9 cellular contexts compared by ENCODE assay signal in genomic region chr4:22573198-22573597, GRCh38. TPM values are rescaled to one million over a fixed set of nuclear protein-coding genes. Genes with fewer than 3 reads are reported as not detected.
DNase-seq lines count a peak whose midpoint lies in the region; ATAC-seq and TF ChIP-seq lines count a peak whose summit lies in the region.
"Had no signal": no experiment of that assay in that cellular context is flagged by ENCODE, and none has a peak within 500 bp of the region (broad histone marks: within the 10 kb centered on the region; RNA-seq: fewer than 3 reads in every experiment).

No MANE protein-coding gene starts in this region.

- H3K4me3 Mint-ChIP-seq in mesothelial cell of epicardium: no peak overlapping the region

- WGBS in esophagus muscularis mucosa: 21% methylated on average over 2 of the region's 2 CpGs

- intact Hi-C loops in esophagus muscularis mucosa (cut with DNase I): no loop called here

- TF ChIP-seq CTCF in esophagus muscularis mucosa (IDR thresholded peaks at IDR 0.05) (no peak), mesothelial cell of epicardium (IDR thresholded peaks at IDR 0.05; ENCODE audit: unreplicated experiment) (no peak)

- H3K27me3 Mint-ChIP-seq in mesothelial cell of epicardium (ENCODE audit: low read depth): no peaks in the 10 kb centered on the region

- H3K9me3 Mint-ChIP-seq in mesothelial cell of epicardium: peaks cover 20% of the 10 kb centered on the region

- H3K27ac Mint-ChIP-seq in mesothelial cell of epicardium: peak overlapping the region; percentile 12

- DNase-seq in NCI-H69 (lab: John Stamatoyannopoulos, UW) (peak; percentile 36), esophagus muscularis mucosa (ENCODE audit: extremely low spot score) (no peak), mesothelial cell of epicardium (ENCODE audit: low spot score in 2 of 2, unreplicated experiment in 2 of 2) (peak in 1 of 2 experiments; percentile 63), ureter (ENCODE audit: low spot score) (peak; percentile 59), NCI-H2227 (lab: John Stamatoyannopoulos, UW; ENCODE audit: unreplicated experiment) (no peak)
- DNase-seq: spleen had no signal

- H3K4me3 ChIP-seq in esophagus muscularis mucosa: no peak overlapping the region
- H3K4me3 ChIP-seq: spleen had no signal

- TF ChIP-seq EP300 in esophagus muscularis mucosa (IDR thresholded peaks at IDR 0.05): no peak

- peaks cover 0 to 24% (median 12%) of the 10 kb centered on the region in 4 donors for H3K9me3 ChIP-seq in esophagus muscularis mucosa

- H3K4me1 Mint-ChIP-seq in mesothelial cell of epicardium: peaks cover 10% of the 10 kb centered on the region

- H3K36me3 ChIP-seq in esophagus muscularis mucosa: no peaks in the 10 kb centered on the region
- H3K36me3 ChIP-seq: spleen had no signal

- no peak for TF ChIP-seq POLR2A in esophagus muscularis mucosa (IDR thresholded peaks at IDR 0.05; ENCODE audit: low read depth)

- no peak for ATAC-seq in HG02852 (IDR thresholded peaks at IDR 0.05; ENCODE audit: unreplicated experiment)
- no peak for ATAC-seq in HG03095 (IDR thresholded peaks at IDR 0.05; ENCODE audit: unreplicated experiment)

- H3K27ac ChIP-seq in esophagus muscularis mucosa (replicated peaks in 1 of 4): peak overlapping the region; percentile 25 to 53 (median 43)
- H3K27ac ChIP-seq: KMS-11, spleen had no signal

- no peaks in the 10 kb centered on the region for H3K27me3 ChIP-seq in esophagus muscularis mucosa
- H3K27me3 ChIP-seq: spleen had no signal

- peaks cover 3% of the 10 kb centered on the region for H3K36me3 Mint-ChIP-seq in mesothelial cell of epicardium

- H3K4me1 ChIP-seq in esophagus muscularis mucosa: peaks cover 0 to 21% (median 15%) of the 10 kb centered on the region in 4 donors
- H3K4me1 ChIP-seq: spleen had no signal

RNA-seq across cellular contexts. Expression of gene ADGRA3, which starts 57.3 kb away (rescaled TPM):
- total RNA-seq in esophagus muscularis mucosa (10 to 100 TPM; 24.9 to 41.0 (median 35.3) TPM), mesothelial cell of epicardium (104 to 109 TPM (median 105 TPM) in 3 replicates), ureter (24.8 TPM)

Comparison
In these comparisons a context has a peak if more than half of its experiments do, and no peak if none do; other contexts are left out.
1. DNase-seq: peak in NCI-H69 (single experiment) and ureter (single experiment); none in esophagus muscularis mucosa (single experiment) and NCI-H2227 (single experiment).